In the genomic region with DNA sequence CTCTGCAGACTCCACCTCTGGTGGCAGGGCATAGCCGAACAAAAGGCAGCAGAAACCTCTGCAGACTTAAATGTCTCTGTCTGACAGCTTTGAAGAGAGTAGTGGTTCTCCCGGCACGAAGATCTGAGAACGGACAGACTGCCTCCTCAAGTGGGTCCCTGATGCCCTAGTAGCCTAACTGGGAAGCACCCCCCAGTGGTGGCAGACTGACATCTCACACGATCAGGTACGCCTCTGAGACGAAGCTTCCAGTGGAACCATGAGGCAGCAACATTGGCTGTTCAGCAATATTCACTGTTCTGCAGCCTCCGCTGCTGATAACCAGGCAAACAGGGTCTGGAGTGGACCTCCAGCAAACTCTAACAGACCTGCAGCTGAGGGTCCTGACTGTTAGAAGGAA, we compare ENCODE assay signal across 4 cellular contexts. TPM values are rescaled to one million over a fixed set of nuclear protein-coding genes. Genes with fewer than 3 reads are reported as not detected.
"Had no signal": no experiment of that assay in that cellular context is flagged by ENCODE, and none has a peak within 500 bp of the region (broad histone marks: within the 10 kb centered on the region; RNA-seq: fewer than 3 reads in every experiment).

No MANE protein-coding gene starts in this region.

RNA-seq across cellular contexts. Expression of gene MROH2B, which starts 48.5 kb away (rescaled TPM):
- total RNA-seq: GM23248, H9, HT-29 had no signal
- polyA plus RNA-seq: GM23248, IgD-negative memory B cell had no signal
